In the genomic region with DNA sequence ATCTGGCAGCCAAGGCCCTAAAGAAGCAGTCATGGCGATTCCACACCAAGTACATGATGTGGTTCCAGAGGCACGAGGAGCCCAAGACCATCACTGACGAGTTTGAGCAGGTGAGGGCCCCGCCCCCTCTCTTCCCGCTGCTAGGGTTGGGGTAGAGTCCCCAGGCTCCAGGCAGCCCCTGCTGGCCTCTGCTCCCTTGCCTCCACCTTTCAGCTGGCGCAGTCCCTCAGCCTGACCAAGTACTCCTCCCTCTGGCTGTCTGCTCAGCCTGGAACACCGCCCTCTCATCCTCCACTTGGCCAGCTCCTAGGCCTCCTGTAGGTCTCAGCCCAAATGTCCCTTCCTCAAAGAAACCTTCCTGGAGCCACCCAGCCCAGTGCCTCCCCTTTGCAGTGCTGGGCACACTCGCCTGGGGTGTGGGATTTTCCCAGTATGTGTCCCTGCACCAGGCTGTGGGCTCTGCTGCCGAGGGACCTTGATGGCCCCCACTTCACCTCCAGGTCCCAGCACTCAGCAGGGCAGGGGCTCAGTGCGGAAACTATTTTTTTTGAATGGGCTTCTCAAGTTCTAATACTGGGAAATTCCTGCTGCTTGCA, we compare ENCODE assay signal across 16 cellular contexts. TPM values are rescaled to one million over a fixed set of nuclear protein-coding genes. Genes with fewer than 3 reads are reported as not detected.
DNase-seq lines count a peak whose midpoint lies in the region; ATAC-seq and TF ChIP-seq lines count a peak whose summit lies in the region.
"Had no signal": no experiment of that assay in that cellular context is flagged by ENCODE, and none has a peak within 500 bp of the region (broad histone marks: within the 10 kb centered on the region; RNA-seq: fewer than 3 reads in every experiment).

No MANE protein-coding gene starts in this region.

- CTCF ChIA-PET in naive thymus-derived CD4-positive, alpha-beta T cell (lab: Charles Lee), result no interaction called here

- H3K36me3 ChIP-seq in CD4-positive, CD25-positive, alpha-beta regulatory T cell (ENCODE audit: control insufficient read depth, insufficient read depth, low read length), result peaks cover 91% of the 10 kb centered on the region
- H3K36me3 ChIP-seq in DND-41 (ENCODE audit: insufficient read depth, low read length) (peaks cover 95% of the 10 kb centered on the region), Peyer's patch (peaks cover 0 to 93% (median 0%) of the 10 kb centered on the region in 3 donors)
- peaks cover 10 to 95% (median 41%) of the 10 kb centered on the region in 3 experiments for H3K36me3 ChIP-seq in naive thymus-derived CD4-positive, alpha-beta T cell (ENCODE audit: control insufficient read depth in 2 of 3, insufficient read depth in 3 of 3, low read length in 3 of 3)

- peak overlapping the region; percentile 46 to 86 (median 66) for H3K27ac Mint-ChIP-seq in CD4-positive, CD25-positive, alpha-beta regulatory T cell
- peak overlapping the region; percentile 6 for H3K27ac Mint-ChIP-seq in activated naive CD8-positive, alpha-beta T cell treated with anti-CD3 and anti-CD28 coated beads, Interleukin-2, amount 10 ng/mL, durations not matched to agents 7 days and 5 days
- peak overlapping the region; percentile 31 to 96 (median 85) for H3K27ac Mint-ChIP-seq in naive thymus-derived CD4-positive, alpha-beta T cell

- H3K9me3 ChIP-seq in CD4-positive, CD25-positive, alpha-beta regulatory T cell (ENCODE audit: control insufficient read depth in 2 of 2, low read length in 2 of 2), result no peaks in the 10 kb centered on the region
- H3K9me3 ChIP-seq in DND-41 (ENCODE audit: insufficient read depth, low read length, severe bottlenecking) (no peaks in the 10 kb centered on the region), Peyer's patch (no peaks in the 10 kb centered on the region)
- no peaks in the 10 kb centered on the region for H3K9me3 ChIP-seq in naive thymus-derived CD4-positive, alpha-beta T cell (ENCODE audit: control insufficient read depth in 2 of 3, low read length in 3 of 3)
- H3K9me3 ChIP-seq: sigmoid colon had no signal

- no peak for DNase-seq in CD4-positive, CD25-positive, alpha-beta regulatory T cell
- no peak for DNase-seq in DND-41
- DNase-seq in activated naive CD8-positive, alpha-beta T cell treated with anti-CD3 and anti-CD28 coated beads, Interleukin-2, amount 10 ng/mL, durations not matched to agents 7 days and 5 days, result no peak
- DNase-seq in naive thymus-derived CD4-positive, alpha-beta T cell, result no peak
- DNase-seq in Peyer's patch, result no peak
- DNase-seq in GM10266 (ENCODE audit: extremely low spot score), result no peak
- DNase-seq: erythroblast; H9; Kasumi-1; NCI-H187 treated with DMSO at 0.1 percent for 48 hours; NCI-H748 treated with DMSO at 0.1 percent for 48 hours; sigmoid colon; stimulated activated naive CD4-positive, alpha-beta T cell treated with Interleukin-2 at 50 U/mL for 16 hours had no signal

- peaks cover 32% of the 10 kb centered on the region for H3K4me1 ChIP-seq in CD4-positive, CD25-positive, alpha-beta regulatory T cell (ENCODE audit: control insufficient read depth, insufficient read depth, low read length, poor library complexity, severe bottlenecking)
- H3K4me1 ChIP-seq in DND-41 (ENCODE audit: insufficient read depth, low read length) (peaks cover 21% of the 10 kb centered on the region), Peyer's patch (peaks cover 0 to 9% (median 6%) of the 10 kb centered on the region in 4 donors)
- H3K4me1 ChIP-seq in naive thymus-derived CD4-positive, alpha-beta T cell (ENCODE audit: control insufficient read depth in 2 of 2, insufficient read depth in 2 of 2, low read length in 2 of 2), result peaks cover 24 to 43% of the 10 kb centered on the region in 2 donors

- H3K4me2 ChIP-seq in DND-41 (ENCODE audit: insufficient read depth, low read length), result no peak overlapping the region

- TF ChIP-seq CTCF in DND-41 (IDR thresholded peaks at IDR 0.05; ENCODE audit: borderline replicate concordance, extremely low read depth, low read length, poor library complexity, severe bottlenecking) (no peak), Peyer's patch (IDR thresholded peaks at IDR 0.05) (no peak), GM10266 (IDR thresholded peaks at IDR 0.05; ENCODE audit: control insufficient read depth, insufficient read depth, low read depth, missing control alignments) (no peak)

- no peak for ATAC-seq in CD4-positive, CD25-positive, alpha-beta regulatory T cell (ENCODE audit: low read depth in 2 of 2)
- ATAC-seq in DND-41 (ENCODE audit: insufficient read depth, low read depth) (0 out of 3 replicates have a peak, but pooled peaks have one; percentile 5), GM19455 (IDR thresholded peaks at IDR 0.05; ENCODE audit: unreplicated experiment) (no peak), GM18519 (IDR thresholded peaks at IDR 0.05; ENCODE audit: low FRiP score, unreplicated experiment) (no peak)
- no peak for ATAC-seq in activated naive CD8-positive, alpha-beta T cell treated with anti-CD3 and anti-CD28 coated beads, Interleukin-2, amount 10 ng/mL, durations not matched to agents 7 days and 5 days (ENCODE audit: low read depth)
- no peak for ATAC-seq in naive thymus-derived CD4-positive, alpha-beta T cell

- no peak overlapping the region for H3K4me3 ChIP-seq in CD4-positive, CD25-positive, alpha-beta regulatory T cell (ENCODE audit: low read depth, low read length)
- H3K4me3 ChIP-seq in DND-41 (ENCODE audit: low read depth in 1 of 2, low read length in 2 of 2) (no peak overlapping the region), Peyer's patch (no peak overlapping the region)
- no peak overlapping the region for H3K4me3 ChIP-seq in naive thymus-derived CD4-positive, alpha-beta T cell (ENCODE audit: low read length)
- H3K4me3 ChIP-seq: sigmoid colon had no signal

- no peak for TF ChIP-seq POLR2A in Peyer's patch (IDR thresholded peaks at IDR 0.05)

- peaks cover 34% of the 10 kb centered on the region for H3K36me3 Mint-ChIP-seq in CD4-positive, CD25-positive, alpha-beta regulatory T cell
- peaks cover 37% of the 10 kb centered on the region for H3K36me3 Mint-ChIP-seq in activated naive CD8-positive, alpha-beta T cell treated with anti-CD3 and anti-CD28 coated beads, Interleukin-2, amount 10 ng/mL, durations not matched to agents 7 days and 5 days
- peaks cover 14 to 43% (median 27%) of the 10 kb centered on the region in 5 donors for H3K36me3 Mint-ChIP-seq in naive thymus-derived CD4-positive, alpha-beta T cell

- no peaks in the 10 kb centered on the region for H3K27me3 ChIP-seq in CD4-positive, CD25-positive, alpha-beta regulatory T cell (ENCODE audit: control insufficient read depth, insufficient read depth, low read length)
- H3K27me3 ChIP-seq in DND-41 (ENCODE audit: insufficient read depth, low read length, poor library complexity), result no peaks in the 10 kb centered on the region
- H3K27me3 ChIP-seq in naive thymus-derived CD4-positive, alpha-beta T cell (ENCODE audit: control insufficient read depth in 2 of 2, insufficient read depth in 2 of 2, low read length in 2 of 2), result no peaks in the 10 kb centered on the region
- no peaks in the 10 kb centered on the region for H3K27me3 ChIP-seq in Peyer's patch
- H3K27me3 ChIP-seq: sigmoid colon had no signal

- H4K20me1 ChIP-seq in DND-41 (ENCODE audit: insufficient read depth, low read length), result peaks cover 57% of the 10 kb centered on the region

- no peak overlapping the region for H3K9ac ChIP-seq in DND-41 (ENCODE audit: low read depth, low read length)

- H3K27ac ChIP-seq in CD4-positive, CD25-positive, alpha-beta regulatory T cell (ENCODE audit: insufficient read depth, low read length, poor library complexity, severe bottlenecking), result no peak overlapping the region
- H3K27ac ChIP-seq in DND-41 (ENCODE audit: low read length), result no peak overlapping the region
- H3K27ac ChIP-seq in naive thymus-derived CD4-positive, alpha-beta T cell (ENCODE audit: low read depth, low read length), result peak overlapping the region; percentile 52
- no peak overlapping the region for H3K27ac ChIP-seq in Peyer's patch

- intact Hi-C loops in naive thymus-derived CD4-positive, alpha-beta T cell (cut with micrococcal nuclease), result no loop called here

- peaks cover 0 to 2% (median 0%) of the 10 kb centered on the region in 7 donors for H3K9me3 Mint-ChIP-seq in CD4-positive, CD25-positive, alpha-beta regulatory T cell
- H3K9me3 Mint-ChIP-seq in activated naive CD8-positive, alpha-beta T cell treated with anti-CD3 and anti-CD28 coated beads, Interleukin-2, amount 10 ng/mL, durations not matched to agents 7 days and 5 days, result no peaks in the 10 kb centered on the region
- peaks cover 0 to 6% (median 0%) of the 10 kb centered on the region in 11 donors for H3K9me3 Mint-ChIP-seq in naive thymus-derived CD4-positive, alpha-beta T cell
- H3K9me3 Mint-ChIP-seq: H9, nephron had no signal

- no peaks in the 10 kb centered on the region for H3K27me3 Mint-ChIP-seq in CD4-positive, CD25-positive, alpha-beta regulatory T cell
- no peaks in the 10 kb centered on the region for H3K27me3 Mint-ChIP-seq in activated naive CD8-positive, alpha-beta T cell treated with anti-CD3 and anti-CD28 coated beads, Interleukin-2, amount 10 ng/mL, durations not matched to agents 7 days and 5 days
- H3K27me3 Mint-ChIP-seq in naive thymus-derived CD4-positive, alpha-beta T cell, result no peaks in the 10 kb centered on the region

- peaks cover 25% of the 10 kb centered on the region for H3K79me2 ChIP-seq in DND-41 (ENCODE audit: insufficient read depth, low read length)

- H3K4me3 Mint-ChIP-seq in CD4-positive, CD25-positive, alpha-beta regulatory T cell, result peak overlapping the region in 1 of 4 donors; percentile 86
- no peak overlapping the region for H3K4me3 Mint-ChIP-seq in activated naive CD8-positive, alpha-beta T cell treated with anti-CD3 and anti-CD28 coated beads, Interleukin-2, amount 10 ng/mL, durations not matched to agents 7 days and 5 days
- peak overlapping the region in 6 of 10 donors; percentile 21 to 78 (median 68) for H3K4me3 Mint-ChIP-seq in naive thymus-derived CD4-positive, alpha-beta T cell
- H3K4me3 Mint-ChIP-seq: nephron had no signal

- H2AFZ ChIP-seq in DND-41 (ENCODE audit: low read depth, low read length), result no peak overlapping the region

- peaks cover 0 to 48% (median 17%) of the 10 kb centered on the region in 4 donors for H3K4me1 Mint-ChIP-seq in CD4-positive, CD25-positive, alpha-beta regulatory T cell
- H3K4me1 Mint-ChIP-seq in activated naive CD8-positive, alpha-beta T cell treated with anti-CD3 and anti-CD28 coated beads, Interleukin-2, amount 10 ng/mL, durations not matched to agents 7 days and 5 days, result peaks cover 23% of the 10 kb centered on the region
- H3K4me1 Mint-ChIP-seq in naive thymus-derived CD4-positive, alpha-beta T cell, result peaks cover 29 to 54% (median 50%) of the 10 kb centered on the region in 7 donors

- POLR2A ChIA-PET in activated naive CD8-positive, alpha-beta T cell treated with anti-CD3 and anti-CD28 coated beads, Interleukin-2, amount 10 ng/mL, durations not matched to agents 7 days and 5 days (lab: Charles Lee), result no interaction called here
- POLR2A ChIA-PET in naive thymus-derived CD4-positive, alpha-beta T cell (lab: Charles Lee), result interaction anchor here (11.2 kb wide), 1 partner anchor 13 kb away, joined by 173 read pairs; the partner anchor contains the start of gene CNOT3

RNA-seq across cellular contexts. Expression of gene LENG1, which starts 5.7 kb away (rescaled TPM):
- total RNA-seq in CD4-positive, CD25-positive, alpha-beta regulatory T cell, result 9.3 TPM
- 10 to 100 TPM; 12.2 to 17.5 (median 13.8) TPM for polyA plus RNA-seq in CD4-positive, CD25-positive, alpha-beta regulatory T cell
- 10 to 100 TPM; 10.2 to 12.8 TPM for total RNA-seq in activated naive CD8-positive, alpha-beta T cell treated with anti-CD3 and anti-CD28 coated beads, Interleukin-2, amount 10 ng/mL, durations not matched to agents 7 days and 5 days
- 10 to 100 TPM in 3 of 5 experiments, 1 to 10 TPM in 2; 7.1 to 20.4 (median 11.8) TPM for total RNA-seq in naive thymus-derived CD4-positive, alpha-beta T cell
- 10 to 100 TPM; 11.9 to 13.5 TPM for polyA plus RNA-seq in naive thymus-derived CD4-positive, alpha-beta T cell
- 10 to 100 TPM in 2 of 4 donors, 1 to 10 TPM in 2; 2.9 to 28.9 (median 6.8) TPM for total RNA-seq in Peyer's patch

RNA-seq across cellular contexts. Expression of gene CNOT3, which starts 16.3 kb away (rescaled TPM):
- total RNA-seq in CD4-positive, CD25-positive, alpha-beta regulatory T cell, result 56.9 TPM
- 1 to 10 TPM; 3.9 to 6.6 (median 5.9) TPM for polyA plus RNA-seq in CD4-positive, CD25-positive, alpha-beta regulatory T cell
- total RNA-seq in activated naive CD8-positive, alpha-beta T cell treated with anti-CD3 and anti-CD28 coated beads, Interleukin-2, amount 10 ng/mL, durations not matched to agents 7 days and 5 days, result 10 to 100 TPM; 60.0 to 72.3 TPM
- 10 to 100 TPM; 38.0 to 84.6 (median 63.9) TPM for total RNA-seq in naive thymus-derived CD4-positive, alpha-beta T cell
- polyA plus RNA-seq in naive thymus-derived CD4-positive, alpha-beta T cell, result 10 to 100 TPM; 10.1 to 13.1 TPM
- 10 to 100 TPM; 26.1 to 99.9 (median 38.9) TPM for total RNA-seq in Peyer's patch

RNA-seq across cellular contexts. Expression of gene TMC4, which starts 19.1 kb away (rescaled TPM):
- 1.1 TPM for total RNA-seq in CD4-positive, CD25-positive, alpha-beta regulatory T cell
- under 1 TPM in 3 of 4 donors, not detected in 1; 0.42 to 0.60 (median 0.49) TPM for polyA plus RNA-seq in CD4-positive, CD25-positive, alpha-beta regulatory T cell
- total RNA-seq in activated naive CD8-positive, alpha-beta T cell treated with anti-CD3 and anti-CD28 coated beads, Interleukin-2, amount 10 ng/mL, durations not matched to agents 7 days and 5 days, result 1 to 10 TPM; 1.7 to 3.0 TPM
- total RNA-seq in naive thymus-derived CD4-positive, alpha-beta T cell, result 1 to 10 TPM in 3 of 5 experiments, not detected in 2; 1.0 to 5.9 (median 1.2) TPM
- under 1 TPM in 1 of 2 donors, not detected in 1; 0.20 TPM for polyA plus RNA-seq in naive thymus-derived CD4-positive, alpha-beta T cell
- 100 to 1,000 TPM in 3 of 4 donors, 10 to 100 TPM in 1; 38.0 to 281 (median 232) TPM for total RNA-seq in Peyer's patch

RNA-seq across cellular contexts. Expression of gene MBOAT7, which starts 35.6 kb away (rescaled TPM):
- total RNA-seq in CD4-positive, CD25-positive, alpha-beta regulatory T cell, result 25.8 TPM
- polyA plus RNA-seq in CD4-positive, CD25-positive, alpha-beta regulatory T cell, result 10 to 100 TPM; 10.8 to 17.2 (median 15.0) TPM
- 10 to 100 TPM; 49.0 to 52.2 TPM for total RNA-seq in activated naive CD8-positive, alpha-beta T cell treated with anti-CD3 and anti-CD28 coated beads, Interleukin-2, amount 10 ng/mL, durations not matched to agents 7 days and 5 days
- total RNA-seq in naive thymus-derived CD4-positive, alpha-beta T cell, result 10 to 100 TPM; 25.8 to 79.4 (median 43.0) TPM
- polyA plus RNA-seq in naive thymus-derived CD4-positive, alpha-beta T cell, result 10 to 100 TPM; 11.3 to 18.9 TPM
- 100 to 1,000 TPM in 3 of 4 donors, 10 to 100 TPM in 1; 85.8 to 370 (median 245) TPM for total RNA-seq in Peyer's patch

RNA-seq across cellular contexts. Expression of gene TSEN34, which starts 37.3 kb away (rescaled TPM):
- 10.1 TPM for total RNA-seq in CD4-positive, CD25-positive, alpha-beta regulatory T cell
- 10 to 100 TPM; 36.6 to 55.5 (median 49.7) TPM for polyA plus RNA-seq in CD4-positive, CD25-positive, alpha-beta regulatory T cell
- total RNA-seq in activated naive CD8-positive, alpha-beta T cell treated with anti-CD3 and anti-CD28 coated beads, Interleukin-2, amount 10 ng/mL, durations not matched to agents 7 days and 5 days, result 10 to 100 TPM; 16.3 to 17.4 TPM
- total RNA-seq in naive thymus-derived CD4-positive, alpha-beta T cell, result 10 to 100 TPM in 4 of 5 experiments, 1 to 10 TPM in 1; 9.5 to 24.2 (median 17.8) TPM
- polyA plus RNA-seq in naive thymus-derived CD4-positive, alpha-beta T cell, result 10 to 100 TPM; 29.5 to 48.7 TPM
- 10 to 100 TPM; 29.7 to 50.4 (median 42.2) TPM for total RNA-seq in Peyer's patch

Comparison
In these comparisons a context has a peak if more than half of its experiments do, and no peak if none do; other contexts are left out.
1. H3K27ac Mint-ChIP-seq: peak in every context shown above with its lines; median percentile 85 in naive thymus-derived CD4-positive, alpha-beta T cell; 66 in CD4-positive, CD25-positive, alpha-beta regulatory T cell; 6 in activated naive CD8-positive, alpha-beta T cell treated with anti-CD3 and anti-CD28 coated beads, Interleukin-2, amount 10 ng/mL, durations not matched to agents 7 days and 5 days.
2. RNA of gene TMC4, which starts 19.1 kb away (total RNA-seq): 38.0 to 281 TPM in Peyer's patch; 1.7 to 3.0 TPM in activated naive CD8-positive, alpha-beta T cell treated with anti-CD3 and anti-CD28 coated beads, Interleukin-2, amount 10 ng/mL, durations not matched to agents 7 days and 5 days, 1.1 TPM in CD4-positive, CD25-positive, alpha-beta regulatory T cell (single experiment) and 1.0 to 5.9 TPM in naive thymus-derived CD4-positive, alpha-beta T cell; every median in the first group is over 4 times any median in the second.